ENCODE assay signal across 10 cellular contexts in the genomic region with DNA sequence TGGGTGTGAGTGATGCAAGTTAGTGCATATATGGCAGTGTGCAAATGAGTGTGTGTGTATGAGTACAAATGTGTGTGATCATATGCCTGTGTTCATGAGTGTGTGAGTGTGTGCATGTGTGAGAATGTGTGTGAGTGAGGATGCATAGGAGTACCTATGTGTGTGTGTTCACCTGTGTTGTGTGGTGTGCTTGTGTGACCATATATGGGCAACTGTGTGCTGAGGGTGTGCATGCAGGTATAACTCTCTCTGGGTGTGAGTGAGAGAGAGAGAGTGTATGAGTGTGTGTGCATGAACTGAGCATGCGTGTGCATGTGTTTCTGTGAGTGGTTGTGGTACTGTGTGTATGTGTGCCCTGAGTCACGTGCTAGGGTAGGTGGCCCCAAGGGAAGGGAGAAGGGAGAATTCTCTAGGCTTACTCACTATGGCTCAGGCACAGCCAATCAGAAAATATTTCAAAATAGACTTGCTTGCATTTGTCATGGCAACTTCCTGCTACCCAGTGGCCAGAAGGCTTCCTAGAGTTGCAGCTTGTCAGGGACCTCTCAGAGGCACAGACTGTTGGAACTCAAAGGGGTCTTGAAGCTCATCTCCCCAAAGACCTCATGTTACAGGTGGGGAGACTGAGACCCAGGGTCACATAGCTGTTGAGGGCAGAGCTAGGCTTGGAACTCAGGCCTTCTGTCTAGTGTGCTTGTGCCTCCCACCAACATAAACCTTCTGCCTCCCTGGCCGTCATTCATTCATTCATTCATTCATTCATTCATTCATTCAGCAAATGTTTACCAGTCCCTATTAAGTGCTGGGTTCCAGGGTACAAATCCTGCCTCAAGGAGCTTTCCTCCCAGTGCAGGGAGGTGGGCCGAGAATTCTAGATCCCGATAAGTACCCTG. TPM values are rescaled to one million over a fixed set of nuclear protein-coding genes. Genes with fewer than 3 reads are reported as not detected.
DNase-seq lines count a peak whose midpoint lies in the region; ATAC-seq and TF ChIP-seq lines count a peak whose summit lies in the region.
"Had no signal": no experiment of that assay in that cellular context is flagged by ENCODE, and none has a peak within 500 bp of the region (broad histone marks: within the 10 kb centered on the region; RNA-seq: fewer than 3 reads in every experiment).

No MANE protein-coding gene starts in this region.

- dilution Hi-C loops in mammary epithelial cell (cut with HindIII; ENCODE audit: low sequenced_read_pairs), result no loop called here

- H3K9ac ChIP-seq in mammary epithelial cell (ENCODE audit: insufficient read depth, low read length), result no peak overlapping the region

- no peaks in the 10 kb centered on the region for H4K20me1 ChIP-seq in mammary epithelial cell (ENCODE audit: insufficient read depth, low read length)

- H3K27me3 Mint-ChIP-seq in naive thymus-derived CD4-positive, alpha-beta T cell, result no peaks in the 10 kb centered on the region

- H3K9me3 Mint-ChIP-seq in naive thymus-derived CD4-positive, alpha-beta T cell, result no peaks in the 10 kb centered on the region

- TF ChIP-seq CTCF in mammary epithelial cell (conservative IDR thresholded peaks at IDR 0.05 in 1 of 2, IDR thresholded peaks at IDR 0.05 in 1 of 2; ENCODE audit: extremely low read depth in 1 of 2, insufficient read depth in 1 of 2, low read depth in 1 of 2, low read length in 2 of 2), result no peak

- 68% methylated on average over 5 of the region's 5 CpGs for WGBS in mammary epithelial cell (ENCODE audit: low coverage, missing lambda C conversion rate)

- no peaks in the 10 kb centered on the region for H3K36me3 Mint-ChIP-seq in naive thymus-derived CD4-positive, alpha-beta T cell

- H3K9me3 ChIP-seq in mammary epithelial cell (replicated peaks; ENCODE audit: insufficient read depth, low read length), result no peaks in the 10 kb centered on the region
- H3K9me3 ChIP-seq in naive thymus-derived CD4-positive, alpha-beta T cell (ENCODE audit: control insufficient read depth in 2 of 3, low read length in 3 of 3), result no peaks in the 10 kb centered on the region

- CTCF ChIA-PET in mammary epithelial cell (lab: Charles Lee; ENCODE audit: low non-redundant PET) (no interaction called here), HEK293T (lab: Yijun Ruan, JAX) (interaction anchor here (0.7 to 1.3 kb wide), 2 partner anchors 20 to 56 kb away, joined by 3 to 4 read pairs; a partner anchor contains a TSS)
- CTCF ChIA-PET in naive thymus-derived CD4-positive, alpha-beta T cell (lab: Charles Lee), result interaction anchor here (0.5 to 1.4 kb wide), 2 partner anchors 9 to 200 kb away, joined by 3 to 4 read pairs; no protein-coding TSS in a partner anchor

- BruUV-seq in mammary epithelial cell (replicated peaks; lab: Mats Ljungman, UMichigan), result no TSS peak

- H3K79me2 ChIP-seq in mammary epithelial cell (ENCODE audit: insufficient read depth, low read length), result no peaks in the 10 kb centered on the region

- DNase-seq in Daoy (ENCODE audit: low read depth) (peak; percentile 63), Kasumi-1 (lab: John Stamatoyannopoulos, UW) (peak; percentile 78 to 84), mammary epithelial cell (peak; percentile 67), DMS 273 (lab: John Stamatoyannopoulos, UW; ENCODE audit: unreplicated experiment) (no peak), HEK293T (ENCODE audit: extremely low spot score) (no peak), NCI-H345 (lab: John Stamatoyannopoulos, UW) (no peak)
- no peak for DNase-seq in naive thymus-derived CD4-positive, alpha-beta T cell
- DNase-seq: NCI-H1048 had no signal

- in situ Hi-C loops in mammary epithelial cell (cut with MboI; ENCODE audit: low sequenced_read_pairs in 2 of 2), result no loop called here

- H3K4me2 ChIP-seq in mammary epithelial cell (ENCODE audit: insufficient read depth, low read depth, low read length), result no peak overlapping the region

- H3K4me1 Mint-ChIP-seq in naive thymus-derived CD4-positive, alpha-beta T cell, result peaks cover 0 to 6% (median 0%) of the 10 kb centered on the region in 7 donors

- POLR2A ChIA-PET in naive thymus-derived CD4-positive, alpha-beta T cell (lab: Charles Lee), result interaction anchor here (1.2 to 1.6 kb wide), 2 partner anchors 10 to 92 kb away, joined by 3 to 4 read pairs; a partner anchor contains a TSS
- POLR2A ChIA-PET in HEK293T (lab: Yijun Ruan, JAX), result interaction anchor here (1.0 kb wide), 1 partner anchor 10 kb away, joined by 3 read pairs; no protein-coding TSS in a partner anchor

- intact Hi-C loops in mammary epithelial cell (cut with micrococcal nuclease), result no loop called here
- intact Hi-C loops in naive thymus-derived CD4-positive, alpha-beta T cell (cut with micrococcal nuclease), result no loop called here

- H3K27me3 ChIP-seq in mammary epithelial cell (ENCODE audit: insufficient read depth, low read length), result no peaks in the 10 kb centered on the region
- no peaks in the 10 kb centered on the region for H3K27me3 ChIP-seq in naive thymus-derived CD4-positive, alpha-beta T cell (ENCODE audit: control insufficient read depth in 2 of 2, insufficient read depth in 2 of 2, low read length in 2 of 2)

- peaks cover 10% of the 10 kb centered on the region for H3K4me1 ChIP-seq in mammary epithelial cell (ENCODE audit: insufficient read depth, low read length)
- H3K4me1 ChIP-seq in naive thymus-derived CD4-positive, alpha-beta T cell (ENCODE audit: control insufficient read depth in 2 of 2, insufficient read depth in 2 of 2, low read length in 2 of 2), result no peaks in the 10 kb centered on the region

- H3K27ac Mint-ChIP-seq in naive thymus-derived CD4-positive, alpha-beta T cell, result no peak overlapping the region

- no peak overlapping the region for H3K27ac ChIP-seq in mammary epithelial cell (ENCODE audit: insufficient read depth, low read depth, low read length)
- no peak overlapping the region for H3K27ac ChIP-seq in naive thymus-derived CD4-positive, alpha-beta T cell (ENCODE audit: low read depth, low read length)
- H3K27ac ChIP-seq: cardiac muscle cell had no signal

- H3K36me3 ChIP-seq in mammary epithelial cell (ENCODE audit: insufficient read depth, low read length), result no peaks in the 10 kb centered on the region
- no peaks in the 10 kb centered on the region for H3K36me3 ChIP-seq in naive thymus-derived CD4-positive, alpha-beta T cell (ENCODE audit: control insufficient read depth in 2 of 3, insufficient read depth in 3 of 3, low read length in 3 of 3)
- H3K36me3 ChIP-seq: cardiac muscle cell had no signal

- H3K4me3 ChIP-seq in mammary epithelial cell (replicated peaks in 1 of 3; ENCODE audit: insufficient read depth in 1 of 3, low read depth in 2 of 3, low read length in 3 of 3), result no peak overlapping the region
- H3K4me3 ChIP-seq in naive thymus-derived CD4-positive, alpha-beta T cell (ENCODE audit: low read length), result no peak overlapping the region
- H3K4me3 ChIP-seq: cardiac muscle cell had no signal

- H3K4me3 Mint-ChIP-seq in naive thymus-derived CD4-positive, alpha-beta T cell, result no peak overlapping the region

- peak; percentile 85 for ATAC-seq in naive thymus-derived CD4-positive, alpha-beta T cell
- ATAC-seq in GM21619 (IDR thresholded peaks at IDR 0.05; ENCODE audit: unreplicated experiment), result no peak

- peak overlapping the region; percentile 35 for H2AFZ ChIP-seq in mammary epithelial cell (ENCODE audit: low read depth, low read length)

TF ChIP-seq in HEK293T, 16 proteins besides CTCF, POLR2A, EP300 and RAD21:
- TF ChIP-seq SUZ12 (IDR thresholded peaks at IDR 0.05), result no peak
TF ChIP-seq in HEK293T: peak in this region for 0.

RNA-seq across cellular contexts. Expression of a gene that starts 10.6 kb away (rescaled TPM):
- total RNA-seq in Daoy (2014; rRNA removed; shearing (Covaris generic)), result 7.1 and 12.3 TPM in 2 replicates
- 10 to 100 TPM; 15.2 to 29.3 TPM for total RNA-seq in mammary epithelial cell
- polyA plus RNA-seq in mammary epithelial cell, result 23.4 TPM
- polyA minus RNA-seq in mammary epithelial cell, result 52.3 TPM
- 10 to 100 TPM; 16.0 to 32.0 (median 26.0) TPM for total RNA-seq in naive thymus-derived CD4-positive, alpha-beta T cell
- 10 to 100 TPM; 22.9 to 24.1 TPM for polyA plus RNA-seq in naive thymus-derived CD4-positive, alpha-beta T cell

RNA-seq across cellular contexts. Expression of a gene that starts 20.2 kb away (rescaled TPM):
- total RNA-seq in Daoy (2014; rRNA removed; shearing (Covaris generic)), result 0.30 and 0.80 TPM in 2 replicates
- 10 to 100 TPM in 1 of 2 donors, 1 to 10 TPM in 1; 6.2 to 37.2 TPM for total RNA-seq in mammary epithelial cell
- 60.1 TPM for polyA plus RNA-seq in mammary epithelial cell
- polyA minus RNA-seq in mammary epithelial cell, result 39.5 TPM
- 10 to 100 TPM; 10.2 to 72.8 (median 18.7) TPM for total RNA-seq in naive thymus-derived CD4-positive, alpha-beta T cell
- 10 to 100 TPM in 1 of 2 donors, 1 to 10 TPM in 1; 7.7 to 17.5 TPM for polyA plus RNA-seq in naive thymus-derived CD4-positive, alpha-beta T cell

Comparison
In these comparisons a context has a peak if more than half of its experiments do, and no peak if none do; other contexts are left out.
1. DNase-seq: peak in Daoy (single experiment), Kasumi-1 (2 of 2) and mammary epithelial cell (single experiment); none in naive thymus-derived CD4-positive, alpha-beta T cell (0 of 9), DMS 273 (single experiment), HEK293T (single experiment) and NCI-H345 (single experiment).